ENCODE assay signal across 14 cellular contexts in genomic region chr7:21902240-21902639, GRCh38. TPM values are rescaled to one million over a fixed set of nuclear protein-coding genes. Genes with fewer than 3 reads are reported as not detected.
A peak's percentile ranks its signal among the peaks of the same experiment; 100 is the strongest.
DNase-seq lines count a peak whose midpoint lies in the region; ATAC-seq lines count a peak whose summit lies in the region.
"Had no signal": no experiment of that assay in that cellular context is flagged by ENCODE, and none has a peak within 500 bp of the region (broad histone marks: within the 10 kb centered on the region; RNA-seq: fewer than 3 reads in every experiment).

No MANE protein-coding gene starts in this region.

- peak; percentile 80 for DNase-seq in EH (ENCODE audit: low read depth)
- DNase-seq in NCI-H226 = peak; percentile 74
- DNase-seq in epithelial cell of prostate (ENCODE audit: low read depth, low spot score) = no peak
- peak; percentile 51 for DNase-seq in myocyte (ENCODE audit: low read depth)
- no peak for DNase-seq in SW480 (ENCODE audit: low spot score)
- DNase-seq in SKM-1 treated with dmso at 0.1 percent for 144 hours (lab: John Stamatoyannopoulos, UW; ENCODE audit: unreplicated experiment) = no peak
- DNase-seq in DMS153 treated with DMSO at 0.1 percent for 48 hours (lab: John Stamatoyannopoulos, UW; ENCODE audit: unreplicated experiment) = no peak
- DNase-seq: activated CD4-positive, CD25-positive, alpha-beta regulatory T cell; colonic mucosa; DMS53; NCI-H82; Peyer's patch had no signal

- peak overlapping the region; percentile 24 for H3K27ac ChIP-seq in epithelial cell of prostate
- H3K27ac ChIP-seq: BLaER1, colonic mucosa, Peyer's patch had no signal

- no peak for ATAC-seq in GM21619 (IDR thresholded peaks at IDR 0.05; ENCODE audit: unreplicated experiment)

RNA-seq across cellular contexts. Expression of gene CDCA7L, which starts 43.5 kb away (rescaled TPM):
- total RNA-seq in myocyte = 20.9 and 26.6 TPM in 2 replicates
- 12.2 TPM for polyA plus RNA-seq in myocyte (2012)

Comparison
In these comparisons a context has a peak if more than half of its experiments do, and no peak if none do; other contexts are left out.
1. DNase-seq: peak in EH (single experiment), NCI-H226 (single experiment) and myocyte (single experiment); none in epithelial cell of prostate (single experiment), SW480 (single experiment), SKM-1 treated with dmso at 0.1 percent for 144 hours (single experiment) and DMS153 treated with DMSO at 0.1 percent for 48 hours (single experiment).